In the genomic region with DNA sequence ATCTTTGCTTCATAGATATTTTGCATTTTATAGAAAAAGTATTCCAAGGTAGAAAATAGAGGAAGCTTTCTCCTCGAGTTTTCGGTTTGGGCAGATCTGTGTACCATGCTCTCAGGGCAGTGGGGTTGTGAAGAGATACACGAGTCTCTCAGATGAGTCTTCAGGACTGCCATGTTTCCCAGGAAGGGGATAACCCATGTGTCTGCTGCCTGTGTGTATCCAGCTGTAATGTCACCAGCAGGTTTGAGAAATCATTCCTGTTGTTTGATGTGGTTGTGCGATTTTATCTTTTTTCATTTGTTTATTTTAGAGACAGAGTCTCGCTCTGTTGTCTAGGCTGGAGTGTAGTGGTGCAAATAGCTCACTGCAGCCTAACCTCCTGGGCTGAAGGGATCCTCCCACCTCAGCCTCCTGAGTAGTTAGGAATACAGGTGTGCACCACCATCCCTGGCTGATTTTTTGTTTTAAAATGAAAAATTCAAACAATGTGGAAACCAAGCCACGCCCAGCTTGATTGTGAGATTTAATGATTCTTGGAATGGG, we compare ENCODE assay signal across 33 cellular contexts. TPM values are rescaled to one million over a fixed set of nuclear protein-coding genes. Genes with fewer than 3 reads are reported as not detected.
"Had no signal": no experiment of that assay in that cellular context is flagged by ENCODE, and none has a peak within 500 bp of the region (broad histone marks: within the 10 kb centered on the region; RNA-seq: fewer than 3 reads in every experiment).

No MANE protein-coding gene starts in this region.

- FAIRE-seq: colon, TTC549 had no signal

- H3K27ac Mint-ChIP-seq: activated CD4-positive, alpha-beta memory T cell treated with anti-CD3 and anti-CD28 coated beads, Interleukin-2, amount 10 ng/mL, durations not matched to agents 7 days and 5 days; activated CD8-positive, alpha-beta memory T cell treated with anti-CD3 and anti-CD28 coated beads, Interleukin-2, amount 10 ng/mL, durations not matched to agents 7 days and 5 days; activated naive CD8-positive, alpha-beta T cell treated with anti-CD3 and anti-CD28 coated beads for 36 hours; activated T-cell treated with anti-CD3 and anti-CD28 coated beads, Interleukin-2, amount 50 U/mL, for 72 hours; activated T-helper 17 cell treated with anti-CD3 and anti-CD28 coated beads, Interleukin-2, amount 50 U/mL, for 72 hours; T-helper 1 cell treated with Interleukin-12 subunit alpha and Interleukin-12 subunit beta and Interleukin-4 antibody, amounts not matched to agents 30 μg/mL and 1 μg/mL, for 36 hours; T-helper 2 cell treated with Interferon-gamma antibody and Interleukin-4, amounts not matched to agents 5 μg/mL and 100 μg/mL, for 36 hours had no signal

- ATAC-seq: activated CD8-positive, alpha-beta memory T cell treated with anti-CD3 and anti-CD28 coated beads, Interleukin-2, amount 10 ng/mL, durations not matched to agents 7 days and 5 days; activated T-cell treated with anti-CD3 and anti-CD28 coated beads, Interleukin-2, amount 50 U/mL, for 72 hours; activated T-helper 17 cell treated with anti-CD3 and anti-CD28 coated beads, Interleukin-2, amount 50 U/mL, for 72 hours; Right ventricle myocardium inferior had no signal

- H3K9me3 Mint-ChIP-seq: activated CD4-positive, alpha-beta memory T cell treated with anti-CD3 and anti-CD28 coated beads, Interleukin-2, amount 10 ng/mL, durations not matched to agents 7 days and 5 days; activated naive CD8-positive, alpha-beta T cell treated with anti-CD3 and anti-CD28 coated beads for 36 hours; activated T-cell treated with anti-CD3 and anti-CD28 coated beads, Interleukin-2, amount 50 U/mL, for 72 hours; activated T-helper 17 cell treated with anti-CD3 and anti-CD28 coated beads, Interleukin-2, amount 50 U/mL, for 72 hours; T-helper 1 cell treated with Interleukin-12 subunit alpha and Interleukin-12 subunit beta and Interleukin-4 antibody, amounts not matched to agents 30 μg/mL and 1 μg/mL, for 36 hours; T-helper 2 cell treated with Interferon-gamma antibody and Interleukin-4, amounts not matched to agents 5 μg/mL and 100 μg/mL, for 36 hours had no signal

- H3K27me3 Mint-ChIP-seq: activated CD4-positive, alpha-beta memory T cell treated with anti-CD3 and anti-CD28 coated beads, Interleukin-2, amount 10 ng/mL, durations not matched to agents 7 days and 5 days; activated CD8-positive, alpha-beta memory T cell treated with anti-CD3 and anti-CD28 coated beads, Interleukin-2, amount 10 ng/mL, durations not matched to agents 7 days and 5 days; activated naive CD8-positive, alpha-beta T cell treated with anti-CD3 and anti-CD28 coated beads for 36 hours; activated T-helper 17 cell treated with anti-CD3 and anti-CD28 coated beads, Interleukin-2, amount 50 U/mL, for 72 hours had no signal

- H3K4me1 Mint-ChIP-seq: activated T-helper 17 cell treated with anti-CD3 and anti-CD28 coated beads, Interleukin-2, amount 50 U/mL, for 72 hours had no signal

- H3K27me3 ChIP-seq: brain microvascular endothelial cell, Peyer's patch had no signal

- H3K27ac ChIP-seq: brain microvascular endothelial cell, Peyer's patch, RWPE1 had no signal

- H3K36me3 ChIP-seq: brain microvascular endothelial cell, Peyer's patch had no signal

- H3K4me3 Mint-ChIP-seq: activated CD4-positive, alpha-beta memory T cell treated with anti-CD3 and anti-CD28 coated beads, Interleukin-2, amount 10 ng/mL, durations not matched to agents 7 days and 5 days; activated CD8-positive, alpha-beta memory T cell treated with anti-CD3 and anti-CD28 coated beads, Interleukin-2, amount 10 ng/mL, durations not matched to agents 7 days and 5 days; activated naive CD8-positive, alpha-beta T cell treated with anti-CD3 and anti-CD28 coated beads for 36 hours; activated T-cell treated with anti-CD3 and anti-CD28 coated beads, Interleukin-2, amount 50 U/mL, for 72 hours; activated T-helper 17 cell treated with anti-CD3 and anti-CD28 coated beads, Interleukin-2, amount 50 U/mL, for 72 hours; T-helper 1 cell treated with Interleukin-12 subunit alpha and Interleukin-12 subunit beta and Interleukin-4 antibody, amounts not matched to agents 30 μg/mL and 1 μg/mL, for 36 hours; T-helper 2 cell treated with Interferon-gamma antibody and Interleukin-4, amounts not matched to agents 5 μg/mL and 100 μg/mL, for 36 hours had no signal

- H3K9me3 ChIP-seq: Peyer's patch had no signal

- H3K4me1 ChIP-seq: Peyer's patch had no signal

- H3K4me3 ChIP-seq: Peyer's patch had no signal

- DNase-seq: activated CD4-positive, alpha-beta memory T cell treated with anti-CD3 and anti-CD28 coated beads, Interleukin-2, amount 10 ng/mL, durations not matched to agents 7 days and 5 days; activated CD4-positive, alpha-beta T cell treated with anti-CD3 and anti-CD28 coated beads for 4 hours; activated CD4-positive, CD25-positive, alpha-beta regulatory T cell treated with anti-CD3 and anti-CD28 coated beads, Interleukin-2, amount 50 U/mL, for 72 hours; activated CD8-positive, alpha-beta memory T cell treated with anti-CD3 and anti-CD28 coated beads for 24 hours; activated CD8-positive, alpha-beta memory T cell treated with anti-CD3 and anti-CD28 coated beads, Interleukin-2, amount 10 ng/mL, durations not matched to agents 7 days and 5 days; activated CD8-positive, alpha-beta memory T cell treated with anti-CD3 and anti-CD28 coated beads, Interleukin-2, amount 50 U/mL, for 48 hours; activated effector memory CD4-positive, alpha-beta T cell treated with anti-CD3 and anti-CD28 coated beads, Interleukin-2, amount 50 U/mL, for 16 hours; activated naive CD4-positive, alpha-beta T cell; activated naive CD4-positive, alpha-beta T cell treated with anti-CD3 and anti-CD28 coated beads, Interleukin-2, amount 50 U/mL, for 16 hours; activated naive CD8-positive, alpha-beta T cell treated with anti-CD3 and anti-CD28 coated beads for 36 hours; activated T-cell treated with anti-CD3 and anti-CD28 coated beads, Interleukin-2, amount 50 U/mL, for 1 hour; activated T-cell treated with anti-CD3 and anti-CD28 coated beads, Interleukin-2, amount 50 U/mL, for 72 hours; amniotic stem cell; aorta; brain microvascular endothelial cell; central memory CD4-positive, alpha-beta T cell; NCI-H1105; NCI-H1417 treated with DMSO at 0.1 percent for 48 hours; NCI-H1694; NCI-H1930; NCI-H2081 treated with DMSO at 0.1 percent for 48 hours; NCI-H345; NCI-H524 treated with DMSO at 0.1 percent for 48 hours; Peyer's patch; SIG-M5 had no signal

RNA-seq across cellular contexts. Expression of gene SNX10, which starts 48.9 kb away (rescaled TPM):
- total RNA-seq: LHCN-M2 had no signal
